ENCODE assay signal across 19 cellular contexts in the genomic region with DNA sequence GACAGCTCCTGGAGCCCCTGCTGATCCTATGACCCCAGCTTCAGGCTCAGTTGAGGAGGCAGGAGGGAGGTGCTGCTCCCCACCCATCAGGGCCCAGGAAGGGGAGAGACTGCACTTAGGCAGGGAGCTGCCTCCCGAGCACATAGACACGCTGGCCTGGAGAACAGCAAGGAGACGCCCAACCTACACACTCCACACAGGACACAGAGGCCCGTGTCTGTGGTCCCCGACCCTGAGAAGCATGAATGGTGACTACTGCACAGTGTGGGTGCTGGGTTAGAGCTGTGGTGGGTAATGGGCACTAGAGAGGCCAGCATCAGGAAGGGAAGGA. TPM values are rescaled to one million over a fixed set of nuclear protein-coding genes. Genes with fewer than 3 reads are reported as not detected.
"Had no signal": no experiment of that assay in that cellular context is flagged by ENCODE, and none has a peak within 500 bp of the region (broad histone marks: within the 10 kb centered on the region; RNA-seq: fewer than 3 reads in every experiment).

No MANE protein-coding gene starts in this region.

- H3K4me3 ChIP-seq: adrenal gland, body of pancreas, esophagus squamous epithelium, prostate gland, sigmoid colon, testis had no signal

- ATAC-seq: activated CD4-positive, alpha-beta T cell treated with anti-CD3 and anti-CD28 coated beads for 36 hours; body of pancreas; foreskin keratinocyte; naive thymus-derived CD4-positive, alpha-beta T cell had no signal

- DNase-seq: activated CD4-positive, alpha-beta memory T cell treated with anti-CD3 and anti-CD28 coated beads, Interleukin-2, amount 10 ng/mL, durations not matched to agents 7 days and 5 days; activated CD4-positive, alpha-beta T cell treated with anti-CD3 and anti-CD28 coated beads for 36 hours; activated CD8-positive, alpha-beta memory T cell treated with anti-CD3 and anti-CD28 coated beads, Interleukin-2, amount 50 U/mL, for 4 hours; activated naive CD4-positive, alpha-beta T cell treated with anti-CD3 and anti-CD28 coated beads for 36 hours; body of pancreas; cerebellar nuclear complex; esophagus squamous epithelium; foreskin keratinocyte; sigmoid colon; stimulated activated CD4-positive, alpha-beta T cell treated with anti-CD3 and anti-CD28 coated beads, Interleukin-12 subunit alpha, Interleukin-12 subunit beta, amount 100 ng/mL, for 4 hours; stimulated activated naive CD4-positive, alpha-beta T cell treated with Interleukin-2 at 50 U/mL for 16 hours; T-helper 9 cell; testis had no signal

- H3K27ac ChIP-seq: adrenal gland, body of pancreas, esophagus squamous epithelium, foreskin keratinocyte, prostate gland, sigmoid colon, testis had no signal

RNA-seq across cellular contexts. Expression of a gene that starts 1.1 kb away (rescaled TPM):
- total RNA-seq: activated CD4-positive, alpha-beta T cell treated with anti-CD3 and anti-CD28 coated beads for 36 hours; activated naive CD4-positive, alpha-beta T cell treated with anti-CD3 and anti-CD28 coated beads for 36 hours; esophagus squamous epithelium; foreskin keratinocyte; kidney epithelial cell; lung microvascular endothelial cell; mononuclear cell; naive thymus-derived CD4-positive, alpha-beta T cell; sigmoid colon had no signal

RNA-seq across cellular contexts. Expression of a gene that starts 18.3 kb away (rescaled TPM):
- total RNA-seq: activated CD4-positive, alpha-beta memory T cell treated with anti-CD3 and anti-CD28 coated beads, Interleukin-2, amount 10 ng/mL, durations not matched to agents 7 days and 5 days; activated CD4-positive, alpha-beta T cell treated with anti-CD3 and anti-CD28 coated beads for 36 hours; activated naive CD4-positive, alpha-beta T cell treated with anti-CD3 and anti-CD28 coated beads for 36 hours; body of pancreas; esophagus squamous epithelium; foreskin keratinocyte; kidney epithelial cell; lung microvascular endothelial cell; mononuclear cell; naive thymus-derived CD4-positive, alpha-beta T cell had no signal
